ENCODE assay signal across 21 cellular contexts in the genomic region with DNA sequence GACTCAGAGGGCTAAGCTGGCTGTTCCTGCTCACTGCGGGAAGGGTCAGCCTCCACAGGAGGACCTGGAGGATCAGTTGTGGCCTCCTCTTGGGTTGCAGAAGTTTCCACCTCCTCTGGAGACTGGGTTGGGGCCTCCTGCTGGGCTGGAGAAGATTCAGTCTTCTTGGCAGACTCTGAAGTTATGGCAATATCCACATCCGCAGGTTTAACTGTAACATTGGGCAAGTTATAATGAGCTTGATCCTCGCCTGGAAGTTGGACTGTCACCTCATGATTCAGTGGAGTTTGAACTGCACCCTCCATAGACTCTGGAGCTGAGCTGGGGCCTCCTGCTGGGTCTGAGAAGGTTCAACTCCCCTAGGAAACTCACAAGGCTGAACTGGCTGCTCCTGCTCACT. TPM values are rescaled to one million over a fixed set of nuclear protein-coding genes. Genes with fewer than 3 reads are reported as not detected.
DNase-seq lines count a peak whose midpoint lies in the region; ATAC-seq and TF ChIP-seq lines count a peak whose summit lies in the region.
"Had no signal": no experiment of that assay in that cellular context is flagged by ENCODE, and none has a peak within 500 bp of the region (broad histone marks: within the 10 kb centered on the region; RNA-seq: fewer than 3 reads in every experiment).

No MANE protein-coding gene starts in this region.

- H3K36me3 ChIP-seq in GM23248 (ENCODE audit: low read depth), result no peaks in the 10 kb centered on the region
- no peaks in the 10 kb centered on the region for H3K36me3 ChIP-seq in endodermal cell (ENCODE audit: control insufficient read depth, insufficient read depth, low read length)
- H3K36me3 ChIP-seq in osteoblast (ENCODE audit: insufficient read depth, low read length), result no peaks in the 10 kb centered on the region
- H3K36me3 ChIP-seq: BE2C; BLaER1 treated with 17β-estradiol and CSF1 and Interleukin-3, amounts not matched to agents 10 nM and 100 nM had no signal

- no peaks in the 10 kb centered on the region for H3K9me3 ChIP-seq in GM23248 (ENCODE audit: low read depth)
- peaks cover 8% of the 10 kb centered on the region for H3K9me3 ChIP-seq in endodermal cell (ENCODE audit: control insufficient read depth, low read length)
- no peaks in the 10 kb centered on the region for H3K9me3 ChIP-seq in osteoblast (ENCODE audit: low read depth, low read length)
- H3K9me3 ChIP-seq: A549, BE2C had no signal

- in situ Hi-C loops in GM23248 (cut with MboI), result no loop called here

- H3K4me3 ChIP-seq in GM23248 (no peak overlapping the region), endodermal cell (ENCODE audit: low read length) (no peak overlapping the region), osteoblast (ENCODE audit: insufficient read depth, low read length) (no peak overlapping the region)
- H3K4me3 ChIP-seq: A549; BLaER1 treated with 17β-estradiol and CSF1 and Interleukin-3, amounts not matched to agents 10 nM and 100 nM had no signal

- H4K20me1 ChIP-seq in GM23248 (ENCODE audit: insufficient read depth), result no peaks in the 10 kb centered on the region
- no peaks in the 10 kb centered on the region for H4K20me1 ChIP-seq in osteoblast (ENCODE audit: insufficient read depth, low read length)

- no peaks in the 10 kb centered on the region for H3K4me1 Mint-ChIP-seq in endodermal cell
- H3K4me1 Mint-ChIP-seq: CD14-positive monocyte had no signal

- H3K27me3 ChIP-seq in GM23248 (replicated peaks; ENCODE audit: insufficient read depth) (no peaks in the 10 kb centered on the region), endodermal cell (ENCODE audit: control insufficient read depth, insufficient read depth, low read length, poor library complexity, severe bottlenecking) (no peaks in the 10 kb centered on the region), osteoblast (ENCODE audit: insufficient read depth, low read length) (no peaks in the 10 kb centered on the region)
- H3K27me3 ChIP-seq: BE2C had no signal

- no peaks in the 10 kb centered on the region for H3K9me2 ChIP-seq in GM23248 (ENCODE audit: insufficient read depth)

- 81 to 86% methylated on average over 2 to 3 of the region's 3 CpGs for WGBS in GM23248 (ENCODE audit: low coverage in 1 of 2, low lambda C conversion rate in 2 of 2, missing lambda C conversion rate in 2 of 2), 2 experiments
- 89 to 94% methylated on average over 2 to 3 of the region's 3 CpGs for WGBS in endodermal cell (ENCODE audit: insufficient coverage in 1 of 2, insufficient read length in 1 of 2), 2 experiments

- H3F3A ChIP-seq in GM23248 (ENCODE audit: insufficient read depth), result peaks cover 14% of the 10 kb centered on the region

- H3K4me3 Mint-ChIP-seq in endodermal cell, result no peak overlapping the region
- H3K4me3 Mint-ChIP-seq: CD14-positive monocyte; CD4-positive, alpha-beta T cell; CD8-positive, alpha-beta memory T cell had no signal

- ATAC-seq in GM19455 (IDR thresholded peaks at IDR 0.05; ENCODE audit: unreplicated experiment), result no peak
- ATAC-seq: A549, HCT116 had no signal

- H3K9me3 Mint-ChIP-seq in endodermal cell, result peaks cover 22% of the 10 kb centered on the region
- H3K9me3 Mint-ChIP-seq: CD4-positive, alpha-beta T cell had no signal

- H3K9ac ChIP-seq in GM23248 (no peak overlapping the region), endodermal cell (ENCODE audit: extremely low read depth, low read length, poor library complexity, severe bottlenecking) (no peak overlapping the region)
- H3K9ac ChIP-seq: BLaER1 treated with 17β-estradiol and CSF1 and Interleukin-3, amounts not matched to agents 10 nM and 100 nM had no signal

- no peak for DNase-seq in GM23248
- peak; percentile 26 for DNase-seq in endodermal cell
- DNase-seq in osteoblast (ENCODE audit: insufficient read length, low spot score, missing footprints), result no peak
- DNase-seq in DMS153 treated with DMSO at 0.1 percent for 48 hours (lab: John Stamatoyannopoulos, UW; ENCODE audit: unreplicated experiment), result no peak
- DNase-seq in SHP77 treated with DMSO at 0.1 percent for 48 hours (lab: John Stamatoyannopoulos, UW), result no peak
- DNase-seq: 8988T; ACHN; AML-193; BE2C; CD4-positive, alpha-beta T cell; CD8-positive, alpha-beta memory T cell; DMS 273 treated with DMSO at 0.1 percent for 48 hours; DMS53; DMS79 treated with DMSO at 0.1 percent for 48 hours; GF-D8; H7 had no signal

- H3K36me3 Mint-ChIP-seq in endodermal cell (ENCODE audit: low read depth), result peaks cover 3% of the 10 kb centered on the region
- H3K36me3 Mint-ChIP-seq: CD14-positive monocyte; CD8-positive, alpha-beta memory T cell had no signal

- H3K4me1 ChIP-seq in GM23248 (ENCODE audit: insufficient read depth) (peaks cover 20% of the 10 kb centered on the region), endodermal cell (ENCODE audit: control insufficient read depth, insufficient read depth, low read length) (no peaks in the 10 kb centered on the region), osteoblast (ENCODE audit: insufficient read depth, low read length) (peaks cover 12% of the 10 kb centered on the region)
- H3K4me1 ChIP-seq: A549; BE2C; BLaER1 treated with 17β-estradiol and CSF1 and Interleukin-3, amounts not matched to agents 10 nM and 100 nM had no signal

- H3K27ac Mint-ChIP-seq in endodermal cell, result no peak overlapping the region
- H3K27ac Mint-ChIP-seq: CD14-positive monocyte; CD4-positive, alpha-beta T cell; CD8-positive, alpha-beta memory T cell had no signal

- peak overlapping the region; percentile 53 for H3K4me2 ChIP-seq in GM23248 (ENCODE audit: unreplicated experiment)
- no peak overlapping the region for H3K4me2 ChIP-seq in osteoblast (ENCODE audit: insufficient read depth, low read length)
- H3K4me2 ChIP-seq: A549; BLaER1 treated with 17β-estradiol and CSF1 and Interleukin-3, amounts not matched to agents 10 nM and 100 nM had no signal

- H2AFZ ChIP-seq in GM23248 (no peak overlapping the region), osteoblast (ENCODE audit: low read length) (no peak overlapping the region)

- H3K27me3 Mint-ChIP-seq in endodermal cell (ENCODE audit: insufficient read depth), result peaks cover 23% of the 10 kb centered on the region

- H3K79me2 ChIP-seq in GM23248 (ENCODE audit: insufficient read depth), result no peaks in the 10 kb centered on the region
- H3K79me2 ChIP-seq in osteoblast (ENCODE audit: insufficient read depth, low read length), result no peaks in the 10 kb centered on the region

- TF ChIP-seq CTCF in endodermal cell (conservative IDR thresholded peaks at IDR 0.05) (no peak), osteoblast (IDR thresholded peaks at IDR 0.05; ENCODE audit: extremely low read depth, low read depth, low read length) (no peak)

- H3K27ac ChIP-seq in GM23248 (peak overlapping the region; percentile 42; the same call in 1 of the 2 replicates), endodermal cell (ENCODE audit: low read depth, low read length) (no peak overlapping the region), osteoblast (ENCODE audit: low read depth, low read length) (peak overlapping the region; percentile 40)
- H3K27ac ChIP-seq: BLaER1 treated with 17β-estradiol and CSF1 and Interleukin-3, amounts not matched to agents 10 nM and 100 nM had no signal

RNA-seq across cellular contexts. Expression of a gene that starts 47.6 kb away (rescaled TPM):
- total RNA-seq in GM23248 (2014; rRNA removed; shearing (Covaris generic)), result 15.9 and 16.1 TPM in 2 replicates
- polyA plus RNA-seq in GM23248 (2016; fragmentation: Nextera tagmentation; extraction: Ambion mirVana), result 16.3 and 20.1 TPM in 2 replicates
- 10 to 100 TPM; 72.1 to 80.7 TPM for total RNA-seq in endodermal cell
- 137 TPM for polyA plus RNA-seq in endodermal cell (2013, experiment 1 of 2)
- polyA plus RNA-seq in endodermal cell (2013, experiment 2 of 2), result 133 TPM
- 20.6 TPM in 2 replicates for total RNA-seq in osteoblast
